In genomic region chr2:75311993-75312392, GRCh38 we compare ENCODE assay signal across 9 cellular contexts.
A peak's percentile ranks its signal among the peaks of the same experiment; 100 is the strongest.
DNase-seq lines count a peak whose midpoint lies in the region; ATAC-seq, FAIRE-seq and TF ChIP-seq lines count a peak whose summit lies in the region.
"Had no signal": no experiment of that assay in that cellular context is flagged by ENCODE, and none has a peak within 500 bp of the region (broad histone marks: within the 10 kb centered on the region; RNA-seq: fewer than 3 reads in every experiment).

No MANE protein-coding gene starts in this region.

- no peaks in the 10 kb centered on the region for H3K4me1 ChIP-seq in kidney (ENCODE audit: control insufficient read depth in 1 of 2, insufficient read depth in 1 of 2, low read depth in 1 of 2, low read length in 2 of 2)

- no peaks in the 10 kb centered on the region for H3K4me1 Mint-ChIP-seq in T-helper 17 cell
- H3K4me1 Mint-ChIP-seq in stimulated activated naive CD8-positive, alpha-beta T cell treated with anti-CD3 and anti-CD28 coated beads, Interleukin-15, amount 100 ng/mL, for 72 hours, result peaks cover 6% of the 10 kb centered on the region

- intact Hi-C loops in kidney (cut with DNase I), result no loop called here

- no peak overlapping the region for H3K9ac ChIP-seq in kidney (ENCODE audit: low read length in 2 of 2)

- H3K9me3 ChIP-seq in T-helper 17 cell (ENCODE audit: control insufficient read depth, low read length, poor library complexity, severe bottlenecking) (no peaks in the 10 kb centered on the region), kidney (ENCODE audit: control insufficient read depth in 1 of 2, low read length in 2 of 2) (no peaks in the 10 kb centered on the region)

- H3K27me3 Mint-ChIP-seq in T-helper 17 cell, result peaks cover 20% of the 10 kb centered on the region
- no peaks in the 10 kb centered on the region for H3K27me3 Mint-ChIP-seq in stimulated activated naive CD8-positive, alpha-beta T cell treated with anti-CD3 and anti-CD28 coated beads, Interleukin-15, amount 100 ng/mL, for 72 hours
- H3K27me3 Mint-ChIP-seq: dendritic cell treated with granulocyte-macrophage colony-stimulating factor and Interleukin-4, amounts not matched to agents 40 ng/mL and 50 ng/mL, for 4 days had no signal

- peaks cover 4 to 6% of the 10 kb centered on the region in 2 donors for H3K9me3 Mint-ChIP-seq in stimulated activated naive CD8-positive, alpha-beta T cell treated with anti-CD3 and anti-CD28 coated beads, Interleukin-15, amount 100 ng/mL, for 72 hours
- H3K9me3 Mint-ChIP-seq: dendritic cell treated with granulocyte-macrophage colony-stimulating factor and Interleukin-4, amounts not matched to agents 40 ng/mL and 50 ng/mL, for 4 days had no signal

- H3K4me3 Mint-ChIP-seq in T-helper 17 cell, result no peak overlapping the region
- no peak overlapping the region for H3K4me3 Mint-ChIP-seq in stimulated activated naive CD8-positive, alpha-beta T cell treated with anti-CD3 and anti-CD28 coated beads, Interleukin-15, amount 100 ng/mL, for 72 hours
- H3K4me3 Mint-ChIP-seq: dendritic cell treated with granulocyte-macrophage colony-stimulating factor and Interleukin-4, amounts not matched to agents 40 ng/mL and 50 ng/mL, for 4 days had no signal

- no peak overlapping the region for H3K27ac ChIP-seq in kidney (ENCODE audit: low read depth in 2 of 2, low read length in 2 of 2)

- DNase-seq in ELR (ENCODE audit: low read depth), result peak; percentile 36
- DNase-seq in T-helper 17 cell, result no peak
- no peak for DNase-seq in stimulated activated naive CD8-positive, alpha-beta T cell treated with anti-CD3 and anti-CD28 coated beads, Interleukin-15, amount 100 ng/mL, for 72 hours
- no peak for DNase-seq in anterior cingulate cortex (lab: John Stamatoyannopoulos, UW)
- DNase-seq in kidney, result no peak
- DNase-seq in RKO (ENCODE audit: low spot score), result no peak

- H3K36me3 ChIP-seq in kidney (ENCODE audit: control insufficient read depth in 1 of 2, insufficient read depth in 2 of 2, low read length in 2 of 2), result no peaks in the 10 kb centered on the region

- no peak for FAIRE-seq in kidney (lab: Jason Lieb, UNC)

- H3K4me3 ChIP-seq in kidney (ENCODE audit: low read length in 2 of 2), result no peak overlapping the region

- no peak for TF ChIP-seq CTCF in kidney (IDR thresholded peaks at IDR 0.05; ENCODE audit: borderline replicate concordance, extremely low read depth, insufficient read depth)

- peak; percentile 100 for ATAC-seq in GM19467 (IDR thresholded peaks at IDR 0.05; ENCODE audit: unreplicated experiment)
- peak; percentile 100 for ATAC-seq in HG03354 (IDR thresholded peaks at IDR 0.05; ENCODE audit: poor library complexity, severe bottlenecking, unreplicated experiment)
- ATAC-seq in T-helper 17 cell, result peak; percentile 42
- peak; percentile 59 for ATAC-seq in stimulated activated naive CD8-positive, alpha-beta T cell treated with anti-CD3 and anti-CD28 coated beads, Interleukin-15, amount 100 ng/mL, for 72 hours

- no peak overlapping the region for H3K27ac Mint-ChIP-seq in T-helper 17 cell
- no peak overlapping the region for H3K27ac Mint-ChIP-seq in stimulated activated naive CD8-positive, alpha-beta T cell treated with anti-CD3 and anti-CD28 coated beads, Interleukin-15, amount 100 ng/mL, for 72 hours
- H3K27ac Mint-ChIP-seq: dendritic cell treated with granulocyte-macrophage colony-stimulating factor and Interleukin-4, amounts not matched to agents 40 ng/mL and 50 ng/mL, for 4 days had no signal

- H3K36me3 Mint-ChIP-seq in T-helper 17 cell (ENCODE audit: low read depth), result no peaks in the 10 kb centered on the region

Comparison
In these comparisons a context has a peak if more than half of its experiments do, and no peak if none do; other contexts are left out.
1. ATAC-seq: peak in every context shown above with its lines; median percentile 100 in GM19467; 100 in HG03354; 59 in stimulated activated naive CD8-positive, alpha-beta T cell treated with anti-CD3 and anti-CD28 coated beads, Interleukin-15, amount 100 ng/mL, for 72 hours; 42 in T-helper 17 cell.